In the genomic region with DNA sequence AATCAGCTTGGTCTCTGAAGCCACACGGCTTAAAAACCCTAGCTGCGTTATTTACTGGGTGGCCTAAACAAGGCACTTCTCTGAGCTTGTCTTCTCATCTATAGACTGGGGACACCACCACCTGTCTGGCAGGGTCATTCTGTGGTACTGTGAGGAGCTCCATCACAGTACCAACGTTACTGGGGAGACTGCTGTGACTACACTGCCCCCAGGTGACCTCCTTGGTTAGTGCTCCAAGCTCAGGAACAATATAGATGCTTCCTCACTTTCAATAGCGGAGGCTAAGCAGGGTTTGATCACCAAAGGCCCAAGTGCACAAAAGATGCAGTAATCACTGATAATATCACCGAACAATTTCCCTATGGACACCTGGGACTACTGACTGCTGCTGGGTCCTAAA, we compare ENCODE assay signal across 8 cellular contexts. TPM values are rescaled to one million over a fixed set of nuclear protein-coding genes. Genes with fewer than 3 reads are reported as not detected.
DNase-seq lines count a peak whose midpoint lies in the region; ATAC-seq, FAIRE-seq and TF ChIP-seq lines count a peak whose summit lies in the region.

No MANE protein-coding gene starts in this region.

- no peak for FAIRE-seq in D721Med (lab: Jason Lieb, UNC)

- H3K4me1 Mint-ChIP-seq in glutamatergic neuron (ENCODE audit: low read depth, unreplicated experiment): peaks cover 14% of the 10 kb centered on the region

- H3K4me3 Mint-ChIP-seq in glutamatergic neuron (ENCODE audit: unreplicated experiment): no peak overlapping the region

- ATAC-seq in GM21723 (IDR thresholded peaks at IDR 0.05; ENCODE audit: unreplicated experiment) (peak; percentile 68), sciatic nerve (peak; percentile 71), HG03457 (IDR thresholded peaks at IDR 0.05; ENCODE audit: unreplicated experiment) (no peak)

- no peaks in the 10 kb centered on the region for H3K27me3 Mint-ChIP-seq in glutamatergic neuron (ENCODE audit: unreplicated experiment)

- peak; percentile 33 for TF ChIP-seq CTCF in D721Med (IDR thresholded peaks at IDR 0.05; ENCODE audit: insufficient read depth, missing control alignments)
- TF ChIP-seq CTCF in glutamatergic neuron (IDR thresholded peaks at IDR 0.05; ENCODE audit: partially characterized antibody, unreplicated experiment): peak; percentile 32

- no peak overlapping the region for H3K27ac Mint-ChIP-seq in glutamatergic neuron (ENCODE audit: unreplicated experiment)

- DNase-seq in D721Med (ENCODE audit: insufficient read length, low spot score): no peak
- peak; percentile 72 to 81 for DNase-seq in NCI-H2081 (lab: John Stamatoyannopoulos, UW)
- DNase-seq in activated CD4-positive, alpha-beta T cell treated with anti-CD3 and anti-CD28 coated beads, Interleukin-2, amount 50 U/mL, for 1 hour: peak; percentile 24
- DNase-seq in glutamatergic neuron: peak; percentile 69
- DNase-seq in sciatic nerve (ENCODE audit: low spot score): no peak
- DNase-seq in putamen (ENCODE audit: low spot score): no peak

- intact Hi-C loops in sciatic nerve (cut with DNase I): no loop called here

- H3K9me3 Mint-ChIP-seq in glutamatergic neuron (ENCODE audit: unreplicated experiment): peaks cover 3% of the 10 kb centered on the region

- no peaks in the 10 kb centered on the region for H3K36me3 Mint-ChIP-seq in glutamatergic neuron (ENCODE audit: unreplicated experiment)

RNA-seq across cellular contexts. Expression of a gene that starts 18.9 kb away (rescaled TPM):
- total RNA-seq in glutamatergic neuron (ENCODE audit: unreplicated experiment) (74.4 TPM), sciatic nerve (50.7 TPM)

RNA-seq across cellular contexts. Expression of a gene that starts 20.2 kb away (rescaled TPM):
- total RNA-seq in glutamatergic neuron (ENCODE audit: unreplicated experiment): not detected
- total RNA-seq in sciatic nerve: 0.85 TPM

RNA-seq across cellular contexts. Expression of a gene that starts 26.4 kb away (rescaled TPM):
- total RNA-seq in glutamatergic neuron (ENCODE audit: unreplicated experiment) (4.0 TPM), sciatic nerve (128 TPM)

RNA-seq across cellular contexts. Expression of a gene that starts 31.8 kb away (rescaled TPM):
- total RNA-seq in glutamatergic neuron (ENCODE audit: unreplicated experiment): 0.32 TPM
- total RNA-seq in sciatic nerve: 1.1 TPM

RNA-seq across cellular contexts. Expression of a gene that starts 36.7 kb away (rescaled TPM):
- total RNA-seq in glutamatergic neuron (ENCODE audit: unreplicated experiment) (664 TPM), sciatic nerve (34.2 TPM)

Comparison
In these comparisons a context has a peak if more than half of its experiments do, and no peak if none do; other contexts are left out.
1. DNase-seq: peak in NCI-H2081 (2 of 2), activated CD4-positive, alpha-beta T cell treated with anti-CD3 and anti-CD28 coated beads, Interleukin-2, amount 50 U/mL, for 1 hour (single experiment) and glutamatergic neuron (single experiment); none in D721Med (single experiment), sciatic nerve (single experiment) and putamen (single experiment).
2. RNA of a gene that starts 26.4 kb away (total RNA-seq): 128 TPM in sciatic nerve (single experiment); 4.0 TPM in glutamatergic neuron (single experiment); every median in the first group is over 10 times any median in the second.